Comparison of ENCODE assay signal across 6 cellular contexts in genomic region chr22:23393199-23393598, GRCh38.
A peak's percentile ranks its signal among the peaks of the same experiment; 100 is the strongest.
DNase-seq lines count a peak whose midpoint lies in the region; ATAC-seq and TF ChIP-seq lines count a peak whose summit lies in the region.
"Not testable (repeated sequence)": the region's sequence is repeated elsewhere in the genome, so short reads cannot be mapped to it uniquely, and the experiment has no call there.

No MANE protein-coding gene starts in this region.

- H3K27me3 ChIP-seq in BLaER1; Karpas-422 (ENCODE audit: low read length); upper lobe of right lung: not testable (repeated sequence)

- not testable (repeated sequence) for H3K4me3 Mint-ChIP-seq in activated naive CD4-positive, alpha-beta T cell treated with anti-CD3 and anti-CD28 coated beads, Interleukin-2, amount 10 ng/mL, durations not matched to agents 7 days and 5 days

- DNase-seq in Karpas-422 (peak; percentile 77), cardiac septum (ENCODE audit: low spot score) (peak; percentile 17), mesenteric fat pad (ENCODE audit: low spot score) (peak; percentile 64), upper lobe of right lung (peak; percentile 56)
- peak; percentile 5 for DNase-seq in activated naive CD4-positive, alpha-beta T cell treated with anti-CD3 and anti-CD28 coated beads, Interleukin-2, amount 10 ng/mL, durations not matched to agents 7 days and 5 days

- H3K36me3 Mint-ChIP-seq in activated naive CD4-positive, alpha-beta T cell treated with anti-CD3 and anti-CD28 coated beads, Interleukin-2, amount 10 ng/mL, durations not matched to agents 7 days and 5 days = not testable (repeated sequence)

- TF ChIP-seq CTCF in upper lobe of right lung (IDR thresholded peaks at IDR 0.05) = not testable (repeated sequence)

- not testable (repeated sequence) for H3K36me3 ChIP-seq in BLaER1; Karpas-422 (ENCODE audit: insufficient read depth, low read length); upper lobe of right lung

- CTCF ChIA-PET in activated naive CD4-positive, alpha-beta T cell treated with anti-CD3 and anti-CD28 coated beads, Interleukin-2, amount 10 ng/mL, durations not matched to agents 7 days and 5 days (lab: Charles Lee) = not testable (repeated sequence)

- not testable (repeated sequence) for ATAC-seq in upper lobe of right lung

- H3K9ac ChIP-seq in BLaER1 = not testable (repeated sequence)
- peak overlapping the region; percentile 83 for H3K9ac ChIP-seq in Karpas-422 (ENCODE audit: low read length)

- H3K4me2 ChIP-seq in BLaER1 (peak overlapping the region; percentile 88), Karpas-422 (ENCODE audit: low read depth, low read length, poor library complexity, severe bottlenecking) (peak overlapping the region; percentile 73)

- not testable (repeated sequence) for H4K20me1 ChIP-seq in BLaER1; Karpas-422 (ENCODE audit: insufficient read depth, low read depth, low read length)

- not testable (repeated sequence) for H3K4me3 ChIP-seq in BLaER1, upper lobe of right lung
- H3K4me3 ChIP-seq in Karpas-422 (ENCODE audit: low read length) = peak overlapping the region; percentile 65; the same call in 1 of the 2 replicates

- H3K27me3 Mint-ChIP-seq in activated naive CD4-positive, alpha-beta T cell treated with anti-CD3 and anti-CD28 coated beads, Interleukin-2, amount 10 ng/mL, durations not matched to agents 7 days and 5 days = not testable (repeated sequence)

- not testable (repeated sequence) for H3K4me1 Mint-ChIP-seq in activated naive CD4-positive, alpha-beta T cell treated with anti-CD3 and anti-CD28 coated beads, Interleukin-2, amount 10 ng/mL, durations not matched to agents 7 days and 5 days

- intact Hi-C loops in cardiac septum (cut with DNase I); upper lobe of right lung (cut with DNase I): not testable (repeated sequence)

- H3K27ac ChIP-seq in BLaER1, upper lobe of right lung: not testable (repeated sequence)
- H3K27ac ChIP-seq in Karpas-422 (ENCODE audit: low read length) = peak overlapping the region; percentile 79

- H3K9me3 ChIP-seq in BLaER1; Karpas-422 (ENCODE audit: low read length); upper lobe of right lung: not testable (repeated sequence)

- H3K9me2 ChIP-seq in Karpas-422 (replicated peaks; ENCODE audit: insufficient read depth, low read length) = not testable (repeated sequence)

- H3K27ac Mint-ChIP-seq in activated naive CD4-positive, alpha-beta T cell treated with anti-CD3 and anti-CD28 coated beads, Interleukin-2, amount 10 ng/mL, durations not matched to agents 7 days and 5 days = not testable (repeated sequence)

- peaks cover 93% of the 10 kb centered on the region for H3K4me1 ChIP-seq in BLaER1
- peaks cover 62% of the 10 kb centered on the region for H3K4me1 ChIP-seq in Karpas-422 (ENCODE audit: low read length)
- not testable (repeated sequence) for H3K4me1 ChIP-seq in upper lobe of right lung

- H3K79me2 ChIP-seq in Karpas-422 (ENCODE audit: low read length) = not testable (repeated sequence)

- not testable (repeated sequence) for H3K9me3 Mint-ChIP-seq in activated naive CD4-positive, alpha-beta T cell treated with anti-CD3 and anti-CD28 coated beads, Interleukin-2, amount 10 ng/mL, durations not matched to agents 7 days and 5 days

- not testable (repeated sequence) for H2AFZ ChIP-seq in Karpas-422 (ENCODE audit: low read length)

Comparison
In these comparisons a context has a peak if more than half of its experiments do, and no peak if none do; other contexts are left out.
1. DNase-seq: peak in every context shown above with its lines; median percentile 77 in Karpas-422; 64 in mesenteric fat pad; 56 in upper lobe of right lung; 17 in cardiac septum; 5 in activated naive CD4-positive, alpha-beta T cell treated with anti-CD3 and anti-CD28 coated beads, Interleukin-2, amount 10 ng/mL, durations not matched to agents 7 days and 5 days.